ENCODE assay signal across 8 cellular contexts in genomic region chr7:23105644-23106490, GRCh38. TPM values are rescaled to one million over a fixed set of nuclear protein-coding genes. Genes with fewer than 3 reads are reported as not detected.
DNase-seq lines count a peak whose midpoint lies in the region; ATAC-seq and TF ChIP-seq lines count a peak whose summit lies in the region.

KLHL7 (plus strand) TSS chr7:23105785; CDS start chr7:23106027, 242 bp downstream.

- intact Hi-C loops in right lobe of liver (cut with DNase I): loop anchor here in 1 of 2 donors (10.0 kb wide), 1 partner anchor 69 kb away; no protein-coding TSS in a partner anchor

- ATAC-seq in CD4-positive, CD25-positive, alpha-beta regulatory T cell (ENCODE audit: low read depth in 2 of 2): peak; percentile 96
- ATAC-seq in GM19438 (IDR thresholded peaks at IDR 0.05; ENCODE audit: low read depth, unreplicated experiment): peak; percentile 97
- ATAC-seq in HG03575 (IDR thresholded peaks at IDR 0.05; ENCODE audit: extremely low read depth, insufficient number of reproducible peaks, low FRiP score, unreplicated experiment): peak; percentile 71
- ATAC-seq in right lobe of liver: peak; percentile 99 to 100 (median 99)

- no peaks in the 10 kb centered on the region for H3K9me3 Mint-ChIP-seq in CD4-positive, CD25-positive, alpha-beta regulatory T cell
- no peaks in the 10 kb centered on the region for H3K9me3 Mint-ChIP-seq in activated CD4-positive, alpha-beta memory T cell treated with anti-CD3 and anti-CD28 coated beads, Interleukin-2, amount 10 ng/mL, durations not matched to agents 7 days and 5 days

- TF ChIP-seq CTCF in right lobe of liver (IDR thresholded peaks at IDR 0.05): no peak

- WGBS in right lobe of liver (ENCODE audit: insufficient coverage, low coverage, low lambda C conversion rate, missing lambda C conversion rate): under 1% methylated on average over 29 of the region's 74 CpGs

- H3K4me1 Mint-ChIP-seq in CD4-positive, CD25-positive, alpha-beta regulatory T cell: peaks cover 19 to 54% (median 42%) of the 10 kb centered on the region in 4 donors
- H3K4me1 Mint-ChIP-seq in activated CD4-positive, alpha-beta memory T cell treated with anti-CD3 and anti-CD28 coated beads, Interleukin-2, amount 10 ng/mL, durations not matched to agents 7 days and 5 days: peaks cover 30% of the 10 kb centered on the region

- peak within 1 kb of the TSS; percentile 93 for H3K4me3 ChIP-seq in CD4-positive, CD25-positive, alpha-beta regulatory T cell (ENCODE audit: low read depth, low read length)
- H3K4me3 ChIP-seq in duodenal mucosa (ENCODE audit: low read depth in 1 of 2, low read length in 2 of 2) (peak within 1 kb of the TSS; percentile 88 to 96), right lobe of liver (peak within 1 kb of the TSS; percentile 83 to 93 (median 90))

- H3K27me3 ChIP-seq in CD4-positive, CD25-positive, alpha-beta regulatory T cell (ENCODE audit: control insufficient read depth, insufficient read depth, low read length): no peaks in the 10 kb centered on the region
- no peaks in the 10 kb centered on the region for H3K27me3 ChIP-seq in duodenal mucosa (ENCODE audit: control insufficient read depth in 1 of 2, insufficient read depth in 2 of 2, low read length in 2 of 2)
- H3K27me3 ChIP-seq in right lobe of liver: no peaks in the 10 kb centered on the region

- POLR2A ChIA-PET in activated CD4-positive, alpha-beta memory T cell treated with anti-CD3 and anti-CD28 coated beads, Interleukin-2, amount 10 ng/mL, durations not matched to agents 7 days and 5 days (lab: Charles Lee): interaction anchor here (0.6 to 2.7 kb wide), 22 partner anchors 8 to 425 kb away, joined by 3 to 34 read pairs (median 4); partner anchors contain the start of genes HYCC1, MALSU1 and NUP42

- CTCF ChIA-PET in activated CD4-positive, alpha-beta memory T cell treated with anti-CD3 and anti-CD28 coated beads, Interleukin-2, amount 10 ng/mL, durations not matched to agents 7 days and 5 days (lab: Charles Lee): interaction anchor here (0.6 to 1.9 kb wide), 16 partner anchors 7 to 250 kb away, joined by 3 to 15 read pairs (median 4); partner anchors contain the start of gene NUP42

- H3K9me3 ChIP-seq in CD4-positive, CD25-positive, alpha-beta regulatory T cell (ENCODE audit: control insufficient read depth in 2 of 2, low read length in 2 of 2): no peaks in the 10 kb centered on the region
- H3K9me3 ChIP-seq in duodenal mucosa (ENCODE audit: control insufficient read depth in 1 of 2, low read length in 2 of 2): peaks cover 0 to 2% of the 10 kb centered on the region in 2 donors
- no peaks in the 10 kb centered on the region for H3K9me3 ChIP-seq in right lobe of liver

- H3K9ac ChIP-seq in duodenal mucosa (ENCODE audit: low read depth in 1 of 2, low read length in 2 of 2): peak within 1 kb of the TSS; percentile 86 to 94

- no peaks in the 10 kb centered on the region for H3K27me3 Mint-ChIP-seq in CD4-positive, CD25-positive, alpha-beta regulatory T cell
- H3K27me3 Mint-ChIP-seq in activated CD4-positive, alpha-beta memory T cell treated with anti-CD3 and anti-CD28 coated beads, Interleukin-2, amount 10 ng/mL, durations not matched to agents 7 days and 5 days: no peaks in the 10 kb centered on the region

- H3K4me3 Mint-ChIP-seq in CD4-positive, CD25-positive, alpha-beta regulatory T cell: peak within 1 kb of the TSS; percentile 93 to 99 (median 98)
- H3K4me3 Mint-ChIP-seq in activated CD4-positive, alpha-beta memory T cell treated with anti-CD3 and anti-CD28 coated beads, Interleukin-2, amount 10 ng/mL, durations not matched to agents 7 days and 5 days: peak within 1 kb of the TSS; percentile 80

- peak within 1 kb of the TSS; percentile 95 to 98 (median 98) for H3K27ac Mint-ChIP-seq in CD4-positive, CD25-positive, alpha-beta regulatory T cell
- H3K27ac Mint-ChIP-seq in activated CD4-positive, alpha-beta memory T cell treated with anti-CD3 and anti-CD28 coated beads, Interleukin-2, amount 10 ng/mL, durations not matched to agents 7 days and 5 days: peak within 1 kb of the TSS; percentile 85

- DNase-seq in CD4-positive, CD25-positive, alpha-beta regulatory T cell: peak; percentile 93 to 95 (median 94)
- DNase-seq in NCI-H82 treated with DMSO at 0.1 percent for 48 hours (lab: John Stamatoyannopoulos, UW; ENCODE audit: unreplicated experiment) (peak; percentile 64), right lobe of liver (peak; percentile 98)
- DNase-seq in activated CD4-positive, alpha-beta memory T cell treated with anti-CD3 and anti-CD28 coated beads, Interleukin-2, amount 10 ng/mL, durations not matched to agents 7 days and 5 days: peak; percentile 97
- DNase-seq in stimulated activated CD4-positive, alpha-beta T cell treated with anti-CD3 and anti-CD28 coated beads, Interleukin-4, amount 100 ng/mL, for 48 hours (ENCODE audit: low read depth in 2 of 2): peak; percentile 95 to 96

- H3K27ac ChIP-seq in CD4-positive, CD25-positive, alpha-beta regulatory T cell (ENCODE audit: insufficient read depth, low read length, poor library complexity, severe bottlenecking): peak within 1 kb of the TSS; percentile 93
- peak within 1 kb of the TSS; percentile 87 for H3K27ac ChIP-seq in duodenal mucosa (ENCODE audit: low read depth, low read length)
- H3K27ac ChIP-seq in right lobe of liver: peak within 1 kb of the TSS; percentile 80 to 89 (median 89)

- TF ChIP-seq POLR2A in right lobe of liver (IDR thresholded peaks at IDR 0.05): peak; percentile 92

- no peaks in the 10 kb centered on the region for H3K36me3 ChIP-seq in CD4-positive, CD25-positive, alpha-beta regulatory T cell (ENCODE audit: control insufficient read depth, insufficient read depth, low read length)
- H3K36me3 ChIP-seq in duodenal mucosa (ENCODE audit: control insufficient read depth in 1 of 2, insufficient read depth in 2 of 2, low read length in 2 of 2) (no peaks in the 10 kb centered on the region), right lobe of liver (no peaks in the 10 kb centered on the region)

- peaks cover 15% of the 10 kb centered on the region for H3K36me3 Mint-ChIP-seq in CD4-positive, CD25-positive, alpha-beta regulatory T cell
- H3K36me3 Mint-ChIP-seq in activated CD4-positive, alpha-beta memory T cell treated with anti-CD3 and anti-CD28 coated beads, Interleukin-2, amount 10 ng/mL, durations not matched to agents 7 days and 5 days (ENCODE audit: low read depth): no peaks in the 10 kb centered on the region

- H3K4me1 ChIP-seq in CD4-positive, CD25-positive, alpha-beta regulatory T cell (ENCODE audit: control insufficient read depth, insufficient read depth, low read length, poor library complexity, severe bottlenecking): peaks cover 20% of the 10 kb centered on the region
- H3K4me1 ChIP-seq in duodenal mucosa (ENCODE audit: control insufficient read depth in 1 of 2, insufficient read depth in 2 of 2, low read length in 2 of 2) (peaks cover 14 to 27% of the 10 kb centered on the region in 2 donors), right lobe of liver (peaks cover 0 to 15% (median 3%) of the 10 kb centered on the region in 4 donors)

RNA-seq across cellular contexts. Expression of gene KLHL7, which starts in this region (rescaled TPM):
- 19.7 TPM for total RNA-seq in CD4-positive, CD25-positive, alpha-beta regulatory T cell
- polyA plus RNA-seq in CD4-positive, CD25-positive, alpha-beta regulatory T cell: 10 to 100 TPM; 24.8 to 32.4 (median 27.5) TPM
- 10 to 100 TPM; 19.9 to 20.5 TPM for total RNA-seq in activated CD4-positive, alpha-beta memory T cell treated with anti-CD3 and anti-CD28 coated beads, Interleukin-2, amount 10 ng/mL, durations not matched to agents 7 days and 5 days
- 1 to 10 TPM; 6.3 to 9.1 (median 7.5) TPM for total RNA-seq in right lobe of liver

Comparison
In these comparisons a context has a peak if more than half of its experiments do, and no peak if none do; other contexts are left out.
1. Peak in every context shown above with its lines: DNase-seq, ATAC-seq, H3K4me3 ChIP-seq and H3K27ac ChIP-seq.